ENCODE assay signal across 9 cellular contexts in the genomic region with DNA sequence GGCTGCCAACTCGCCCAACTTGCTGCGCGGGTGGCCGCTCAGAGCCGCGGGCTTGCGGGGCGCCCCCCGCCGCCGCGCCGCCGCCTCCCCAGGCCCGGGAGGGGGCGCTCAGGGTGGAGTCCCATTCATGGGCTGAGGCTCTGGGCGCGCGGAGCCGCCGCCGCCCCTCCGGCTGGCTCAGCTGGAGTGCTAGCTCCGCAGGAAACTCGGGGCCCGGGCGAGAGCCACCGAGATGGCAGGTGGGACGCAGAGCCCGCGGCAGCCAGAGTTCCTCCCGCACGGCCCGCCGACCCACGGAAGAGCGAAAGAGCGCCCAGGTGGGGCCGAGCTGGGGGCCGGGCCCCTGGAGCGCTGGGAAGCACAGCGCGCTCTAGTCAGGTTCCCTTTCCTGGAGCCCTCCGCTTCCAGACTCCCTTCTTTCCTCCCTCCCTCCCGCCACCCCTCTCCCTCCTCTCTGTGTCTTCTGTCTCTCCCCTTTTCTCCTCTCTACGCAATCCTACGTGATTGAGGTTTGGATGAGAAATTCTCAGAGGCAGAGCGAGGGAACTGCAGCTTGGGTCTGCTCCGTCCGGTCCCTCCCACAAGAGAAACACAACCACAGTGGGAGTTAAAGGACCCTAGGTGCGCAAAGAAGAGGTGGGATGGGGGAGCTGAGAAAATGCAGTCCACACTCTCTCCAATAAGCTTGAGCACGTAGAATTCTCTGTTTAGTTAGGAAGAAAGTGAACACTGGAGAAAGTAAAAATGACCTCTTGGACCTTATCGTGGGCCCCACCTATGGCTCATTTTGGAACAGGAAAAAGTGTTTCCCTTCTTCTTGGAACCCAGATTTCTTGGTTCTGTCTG.
DNase-seq lines count a peak whose midpoint lies in the region; ATAC-seq, FAIRE-seq and TF ChIP-seq lines count a peak whose summit lies in the region.
"Had no signal": no experiment of that assay in that cellular context is flagged by ENCODE, and none has a peak within 500 bp of the region (broad histone marks: within the 10 kb centered on the region; RNA-seq: fewer than 3 reads in every experiment).

No MANE protein-coding gene starts in this region.

- H3K27me3 ChIP-seq in ascending aorta (no peaks in the 10 kb centered on the region), thyroid gland (no peaks in the 10 kb centered on the region)

- DNase-seq in DMS114 treated with DMSO at 0.1 percent for 48 hours (lab: John Stamatoyannopoulos, UW; ENCODE audit: unreplicated experiment) (peak; percentile 5), ascending aorta (ENCODE audit: low spot score in 2 of 2) (no peak), kidney (peak; percentile 71), thyroid gland (peak; percentile 2 to 9), 8988T (no peak), putamen (ENCODE audit: low spot score) (no peak), erythroblast (lab: John Stamatoyannopoulos, UW) (no peak)

- H3K4me1 ChIP-seq in ascending aorta: no peaks in the 10 kb centered on the region
- peaks cover 0 to 3% of the 10 kb centered on the region in 2 donors for H3K4me1 ChIP-seq in kidney (ENCODE audit: control insufficient read depth in 1 of 2, insufficient read depth in 1 of 2, low read depth in 1 of 2, low read length in 2 of 2)
- H3K4me1 ChIP-seq in thyroid gland: peaks cover 0 to 11% of the 10 kb centered on the region in 2 donors

- peak; percentile 30 for ATAC-seq in HG02798 (IDR thresholded peaks at IDR 0.05; ENCODE audit: poor library complexity, unreplicated experiment)

- H3K36me3 ChIP-seq in ascending aorta (no peaks in the 10 kb centered on the region), kidney (ENCODE audit: control insufficient read depth in 1 of 2, insufficient read depth in 2 of 2, low read length in 2 of 2) (no peaks in the 10 kb centered on the region), thyroid gland (no peaks in the 10 kb centered on the region)

- FAIRE-seq in kidney (lab: Jason Lieb, UNC): no peak
- FAIRE-seq: GM12878 had no signal

- intact Hi-C loops in ascending aorta (cut with DNase I): no loop called here
- intact Hi-C loops in kidney (cut with DNase I): no loop called here
- intact Hi-C loops in thyroid gland (cut with DNase I): no loop called here

- H3K27ac ChIP-seq in ascending aorta (no peak overlapping the region), kidney (ENCODE audit: low read depth in 2 of 2, low read length in 2 of 2) (no peak overlapping the region), thyroid gland (peak overlapping the region in 2 of 3 donors; percentile 22 to 53)

- H3K4me3 ChIP-seq in ascending aorta (peak overlapping the region; percentile 57 to 63), kidney (ENCODE audit: low read length in 2 of 2) (peak overlapping the region; percentile 34 to 52), thyroid gland (replicated peaks in 1 of 3) (peak overlapping the region; percentile 21 to 63 (median 53))
- H3K4me3 ChIP-seq: GM12878 had no signal

- TF ChIP-seq POLR2A in thyroid gland (IDR thresholded peaks at IDR 0.05) (no peak), erythroblast (IDR thresholded peaks at IDR 0.05; ENCODE audit: low read length) (no peak)

- TF ChIP-seq CTCF in ascending aorta (IDR thresholded peaks at IDR 0.05) (no peak), kidney (IDR thresholded peaks at IDR 0.05; ENCODE audit: borderline replicate concordance, extremely low read depth, insufficient read depth) (no peak), thyroid gland (IDR thresholded peaks at IDR 0.05) (peak in 2 of 6 experiments; percentile 22 to 29)

- H3K9ac ChIP-seq in kidney (ENCODE audit: low read length in 2 of 2): no peak overlapping the region

- H3K9me3 ChIP-seq in ascending aorta: no peaks in the 10 kb centered on the region
- H3K9me3 ChIP-seq in kidney (ENCODE audit: control insufficient read depth in 1 of 2, low read length in 2 of 2): no peaks in the 10 kb centered on the region
- no peaks in the 10 kb centered on the region for H3K9me3 ChIP-seq in thyroid gland

- WGBS in thyroid gland, 2 donors: 2% methylated on average over 21 to 37 of the region's 53 CpGs

Comparison
In these comparisons a context has a peak if more than half of its experiments do, and no peak if none do; other contexts are left out.
1. DNase-seq: peak in DMS114 treated with DMSO at 0.1 percent for 48 hours (single experiment), kidney (single experiment) and thyroid gland (2 of 2); none in ascending aorta (0 of 2), 8988T (single experiment), putamen (single experiment) and erythroblast (0 of 2).
2. H3K27ac ChIP-seq: peak in thyroid gland (2 of 3); none in ascending aorta (0 of 2) and kidney (0 of 2).
3. Peak in every context shown above with its lines, with median percentiles within 50 percentile points of each other: H3K4me3 ChIP-seq.